6 cellular contexts compared by ENCODE assay signal in genomic region chrX:70635669-70636068, GRCh38.
"Had no signal": no experiment of that assay in that cellular context is flagged by ENCODE, and none has a peak within 500 bp of the region (broad histone marks: within the 10 kb centered on the region; RNA-seq: fewer than 3 reads in every experiment).

No MANE protein-coding gene starts in this region.

- H3K4me1 Mint-ChIP-seq: IgD-negative memory B cell had no signal

- H3K4me3 ChIP-seq: K562 had no signal

- H3K27ac ChIP-seq: HL-60 had no signal

- ATAC-seq: HepG2, K562 had no signal

- DNase-seq: IMR-90, KBM-7 had no signal
